ENCODE assay signal across 8 cellular contexts in the genomic region with DNA sequence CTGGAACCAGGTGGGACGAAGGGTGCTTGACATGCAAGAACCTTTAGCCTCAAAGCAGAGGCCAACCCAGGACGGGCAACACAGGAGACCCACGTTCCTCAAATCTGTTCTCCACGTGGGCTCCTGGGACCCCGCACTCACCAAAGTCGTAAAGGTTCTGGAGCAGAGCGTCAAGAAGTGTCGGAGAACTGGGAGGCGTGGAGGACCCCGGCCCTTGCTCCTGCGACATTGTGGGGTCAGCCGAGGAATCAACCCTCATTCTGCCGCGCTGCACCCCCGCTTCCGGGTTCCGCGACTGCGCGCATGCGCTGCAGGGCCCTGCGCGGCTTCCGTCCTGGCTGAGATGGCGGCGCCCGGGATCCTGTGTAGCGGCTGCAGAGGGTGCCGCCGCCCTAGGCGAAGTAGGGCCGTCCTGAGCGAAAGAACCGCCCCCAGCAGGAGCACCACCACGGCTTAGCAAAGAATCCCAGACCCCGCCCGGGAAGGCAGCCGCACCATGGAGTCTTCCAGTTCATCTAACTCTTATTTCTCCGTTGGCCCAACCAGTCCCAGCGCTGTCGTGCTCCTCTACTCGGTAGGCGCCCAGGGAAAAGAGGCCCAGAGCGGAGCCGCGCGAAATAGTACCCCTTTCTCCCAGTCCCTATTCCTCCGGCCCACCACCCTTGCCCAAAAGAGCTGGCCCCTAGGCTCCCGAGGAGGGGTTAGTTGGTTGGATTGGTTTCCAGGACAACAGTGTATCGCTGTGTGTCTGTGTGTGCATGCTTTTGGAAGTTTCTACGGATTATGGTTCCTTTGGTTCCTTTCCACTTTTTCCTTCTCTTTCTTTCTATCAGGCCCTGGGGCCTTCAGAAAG. TPM values are rescaled to one million over a fixed set of nuclear protein-coding genes. Genes with fewer than 3 reads are reported as not detected.
DNase-seq lines count a peak whose midpoint lies in the region; ATAC-seq and TF ChIP-seq lines count a peak whose summit lies in the region.

A gene (plus strand): TSS at position 330 of the 853 bp plus-strand sequence. CDS start 167 bp downstream, at position 497.

- TF ChIP-seq POLR2A in Peyer's patch (IDR thresholded peaks at IDR 0.05) (peak; percentile 78 to 86), esophagus muscularis mucosa (IDR thresholded peaks at IDR 0.05; ENCODE audit: low read depth) (peak; percentile 59)

- H3K36me3 ChIP-seq in Peyer's patch, result peaks cover 0 to 24% (median 0%) of the 10 kb centered on the region in 3 donors
- H3K36me3 ChIP-seq in esophagus muscularis mucosa, result peaks cover 0 to 27% (median 22%) of the 10 kb centered on the region in 4 donors

- WGBS in esophagus muscularis mucosa, result under 1% methylated on average over 36 of the region's 51 CpGs

- peaks cover 7% of the 10 kb centered on the region for H3K36me3 Mint-ChIP-seq in IgD-negative memory B cell

- TF ChIP-seq EP300 in esophagus muscularis mucosa (IDR thresholded peaks at IDR 0.05), result no peak

- H3K27ac Mint-ChIP-seq in IgD-negative memory B cell, result peak within 1 kb of the TSS; percentile 93 to 99 (median 98)

- H3K4me3 Mint-ChIP-seq in IgD-negative memory B cell, result peak within 1 kb of the TSS; percentile 94 to 99 (median 96)

- no peaks in the 10 kb centered on the region for H3K27me3 Mint-ChIP-seq in IgD-negative memory B cell

- TF ChIP-seq CTCF in Peyer's patch (IDR thresholded peaks at IDR 0.05) (no peak), esophagus muscularis mucosa (IDR thresholded peaks at IDR 0.05) (peak in 1 of 3 experiments; percentile 10)

- peaks cover 0 to 46% (median 10%) of the 10 kb centered on the region in 4 donors for H3K4me1 ChIP-seq in Peyer's patch
- H3K4me1 ChIP-seq in esophagus muscularis mucosa, result peaks cover 30 to 62% (median 47%) of the 10 kb centered on the region in 4 donors

- H3K4me3 ChIP-seq in Peyer's patch (peak within 1 kb of the TSS; percentile 62 to 94 (median 84)), esophagus muscularis mucosa (peak within 1 kb of the TSS; percentile 63 to 85 (median 72))

- peak within 1 kb of the TSS; percentile 75 to 87 (median 84) for H3K27ac ChIP-seq in Peyer's patch
- H3K27ac ChIP-seq in esophagus muscularis mucosa (replicated peaks in 1 of 4), result peak within 1 kb of the TSS; percentile 79 to 86 (median 83)

- intact Hi-C loops in esophagus muscularis mucosa (cut with DNase I), result loop anchor here (5.0 kb wide), 1 partner anchor 96 kb away; a partner anchor contains a TSS

- peak; percentile 97 for ATAC-seq in GM21528 (IDR thresholded peaks at IDR 0.05; ENCODE audit: low FRiP score, unreplicated experiment)

- H3K27me3 ChIP-seq in Peyer's patch (no peaks in the 10 kb centered on the region), esophagus muscularis mucosa (no peaks in the 10 kb centered on the region)

- H3K9me3 ChIP-seq in Peyer's patch (no peaks in the 10 kb centered on the region), esophagus muscularis mucosa (no peaks in the 10 kb centered on the region)

- DNase-seq in DMS153 (lab: John Stamatoyannopoulos, UW) (peak; percentile 51), Peyer's patch (peak; percentile 82 to 94 (median 94)), esophagus muscularis mucosa (ENCODE audit: extremely low spot score) (peak; percentile 95), myocyte (ENCODE audit: low read depth) (peak; percentile 89)
- peak; percentile 94 to 95 for DNase-seq in activated T-cell treated with anti-CD3 and anti-CD28 coated beads, Interleukin-2, amount 50 U/mL, for 48 hours
- DNase-seq in stimulated activated CD8-positive, alpha-beta memory T cell treated with anti-CD3 and anti-CD28 coated beads, Interleukin-7, amount 100 ng/mL, for 4 hours (ENCODE audit: low read depth in 2 of 2), result peak; percentile 78 to 85

- peaks cover 33 to 57% (median 44%) of the 10 kb centered on the region in 3 donors for H3K4me1 Mint-ChIP-seq in IgD-negative memory B cell

- H3K9me3 Mint-ChIP-seq in IgD-negative memory B cell, result no peaks in the 10 kb centered on the region

RNA-seq across cellular contexts. Expression of the gene that starts here (rescaled TPM):
- 40.1 TPM for polyA plus RNA-seq in IgD-negative memory B cell
- 10 to 100 TPM; 31.0 to 61.9 (median 45.6) TPM for total RNA-seq in Peyer's patch
- total RNA-seq in esophagus muscularis mucosa, result 10 to 100 TPM; 40.3 to 52.3 (median 47.2) TPM
- 85.0 and 86.0 TPM in 2 replicates for total RNA-seq in myocyte
- polyA plus RNA-seq in myocyte (2012), result 38.4 TPM

Comparison
In these comparisons a context has a peak if more than half of its experiments do, and no peak if none do; other contexts are left out.
1. Peak in every context shown above with its lines: DNase-seq, ATAC-seq, H3K4me3 ChIP-seq and H3K27ac ChIP-seq.